20 cellular contexts compared by ENCODE assay signal in the genomic region with DNA sequence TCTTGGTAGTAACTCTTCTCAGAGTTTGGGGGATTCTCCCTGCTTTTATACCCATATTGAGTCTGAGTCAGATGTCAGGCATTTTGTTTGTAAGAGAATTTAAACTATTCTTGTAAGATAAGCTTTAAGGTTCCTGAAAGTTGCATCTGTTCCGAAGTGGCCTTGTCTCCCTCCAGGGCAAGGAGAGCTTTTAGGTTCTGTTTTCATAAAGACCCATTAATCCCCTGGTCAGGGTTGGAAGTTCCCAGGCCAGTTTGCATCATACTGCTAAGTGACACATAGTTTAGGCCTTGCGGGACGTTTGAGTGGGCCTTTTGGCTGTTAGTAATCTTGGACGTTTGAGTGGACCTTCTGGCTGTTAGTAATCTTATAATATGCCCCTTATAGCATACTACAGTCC.
A peak's percentile ranks its signal among the peaks of the same experiment; 100 is the strongest.
DNase-seq lines count a peak whose midpoint lies in the region; ATAC-seq, FAIRE-seq and TF ChIP-seq lines count a peak whose summit lies in the region.
"Had no signal": no experiment of that assay in that cellular context is flagged by ENCODE, and none has a peak within 500 bp of the region (broad histone marks: within the 10 kb centered on the region; RNA-seq: fewer than 3 reads in every experiment).

No MANE protein-coding gene starts in this region.

- WGBS in trophoblast cell (ENCODE audit: extremely low coverage, insufficient coverage, insufficient read length), result no CpG with 5 or more reads among the region's 4 CpGs
- 70 to 81% (median 75%) methylated on average over 4 of the region's 4 CpGs for WGBS in small intestine, 3 donors

- intact Hi-C loops in CD14-positive monocyte (cut with micrococcal nuclease), result no loop called here

- H3K9me3 Mint-ChIP-seq in CD14-positive monocyte, result peaks cover 0 to 8% (median 7%) of the 10 kb centered on the region in 7 donors

- no peak for ATAC-seq in GM21737 (IDR thresholded peaks at IDR 0.05; ENCODE audit: unreplicated experiment)
- ATAC-seq: CD8-positive, alpha-beta T cell had no signal

- no peaks in the 10 kb centered on the region for H3K36me3 Mint-ChIP-seq in CD14-positive monocyte
- H3K36me3 Mint-ChIP-seq: CD8-positive, alpha-beta T cell had no signal

- peak overlapping the region; percentile 44 for H3K27ac ChIP-seq in trophoblast cell (ENCODE audit: low read depth, low read length)
- H3K27ac ChIP-seq in small intestine (ENCODE audit: low read depth in 1 of 2, low read length in 1 of 2), result no peak overlapping the region
- H3K27ac ChIP-seq: BLaER1 treated with 17β-estradiol and CSF1 and Interleukin-3, amounts not matched to agents 10 nM and 100 nM had no signal

- H3K27me3 ChIP-seq in trophoblast cell (ENCODE audit: insufficient read depth, low read length) (no peaks in the 10 kb centered on the region), H7 (ENCODE audit: control insufficient read depth, insufficient read depth, low read length) (no peaks in the 10 kb centered on the region), small intestine (ENCODE audit: control insufficient read depth in 2 of 2, insufficient read depth in 2 of 2, low read length in 2 of 2) (no peaks in the 10 kb centered on the region)
- H3K27me3 ChIP-seq: BLaER1 treated with 17β-estradiol and CSF1 and Interleukin-3, amounts not matched to agents 10 nM and 100 nM; MG63 had no signal

- no peak overlapping the region for H3K14ac ChIP-seq in trophoblast cell (ENCODE audit: low read length)

- H3K4ac ChIP-seq in trophoblast cell (ENCODE audit: low read depth, low read length), result no peak overlapping the region

- H2AFZ ChIP-seq in trophoblast cell (ENCODE audit: insufficient read depth, low read length, poor library complexity), result no peak overlapping the region

- no peaks in the 10 kb centered on the region for H3K79me2 ChIP-seq in trophoblast cell (ENCODE audit: control insufficient read depth, insufficient read depth, low read length, poor library complexity)

- H3K18ac ChIP-seq in trophoblast cell (ENCODE audit: low read length), result no peak overlapping the region

- H3K9me3 ChIP-seq in trophoblast cell (ENCODE audit: insufficient read depth, low read depth, low read length) (no peaks in the 10 kb centered on the region), small intestine (ENCODE audit: control insufficient read depth, low read depth) (no peaks in the 10 kb centered on the region)
- H3K9me3 ChIP-seq: MG63 had no signal

- H4K12ac ChIP-seq in trophoblast cell (ENCODE audit: low read depth, low read length), result no peak overlapping the region

- peak; percentile 85 for DNase-seq in M059J (ENCODE audit: low read depth)
- peak; percentile 47 for DNase-seq in amniotic epithelial cell (ENCODE audit: low read depth)
- DNase-seq in islet precursor cell, result peak; percentile 92
- DNase-seq in trophoblast cell, result peak; percentile 24 to 45
- no peak for DNase-seq in CD14-positive monocyte (ENCODE audit: low spot score)
- no peak for DNase-seq in H7
- no peak for DNase-seq in small intestine
- DNase-seq: CD8-positive, alpha-beta T cell; GDM1; Kasumi-1; MG63; NCI-H1417 treated with DMSO at 0.1 percent for 48 hours; NCI-H187; NCI-H510A treated with DMSO at 0.1 percent for 48 hours; NCI-H748 treated with DMSO at 0.1 percent for 48 hours; SIG-M5 had no signal

- H3K27ac Mint-ChIP-seq in CD14-positive monocyte, result no peak overlapping the region
- H3K27ac Mint-ChIP-seq: CD8-positive, alpha-beta T cell had no signal

- H3K4me3 ChIP-seq in trophoblast cell (ENCODE audit: low read depth, low read length) (no peak overlapping the region), H7 (ENCODE audit: insufficient read depth, low read depth, low read length) (no peak overlapping the region), small intestine (ENCODE audit: low read depth in 1 of 2, low read length in 2 of 2) (no peak overlapping the region)
- H3K4me3 ChIP-seq: BLaER1 treated with 17β-estradiol and CSF1 and Interleukin-3, amounts not matched to agents 10 nM and 100 nM; MG63 had no signal

- no peak overlapping the region for H3K9ac ChIP-seq in trophoblast cell (ENCODE audit: low read length)
- H3K9ac ChIP-seq: BLaER1 treated with 17β-estradiol and CSF1 and Interleukin-3, amounts not matched to agents 10 nM and 100 nM had no signal

- peaks cover 0 to 2% (median 0%) of the 10 kb centered on the region in 3 donors for H3K27me3 Mint-ChIP-seq in CD14-positive monocyte (ENCODE audit: low read depth in 3 of 3)

- FAIRE-seq in small intestine (lab: Jason Lieb, UNC), result no peak
- FAIRE-seq: GM18507, H1 had no signal

- no peak overlapping the region for H3K23ac ChIP-seq in trophoblast cell (ENCODE audit: low read length)

- H3K4me1 Mint-ChIP-seq in CD14-positive monocyte, result no peaks in the 10 kb centered on the region

- H3K36me3 ChIP-seq in trophoblast cell (ENCODE audit: control insufficient read depth in 1 of 2, insufficient read depth in 2 of 2, low read length in 2 of 2) (no peaks in the 10 kb centered on the region), H7 (replicated peaks; ENCODE audit: control insufficient read depth, insufficient read depth, low read length) (no peaks in the 10 kb centered on the region), small intestine (ENCODE audit: control insufficient read depth in 2 of 2, insufficient read depth in 2 of 2, low read length in 2 of 2) (no peaks in the 10 kb centered on the region)
- H3K36me3 ChIP-seq: BLaER1 treated with 17β-estradiol and CSF1 and Interleukin-3, amounts not matched to agents 10 nM and 100 nM; MG63 had no signal

- no peaks in the 10 kb centered on the region for H3K4me1 ChIP-seq in trophoblast cell (ENCODE audit: control insufficient read depth in 1 of 2, insufficient read depth in 2 of 2, low read length in 2 of 2)
- no peaks in the 10 kb centered on the region for H3K4me1 ChIP-seq in small intestine (ENCODE audit: control insufficient read depth in 2 of 2, insufficient read depth in 1 of 2, low read depth in 1 of 2, low read length in 1 of 2)

- H4K91ac ChIP-seq in trophoblast cell (ENCODE audit: low read depth, low read length), result no peak overlapping the region

- H2BK12ac ChIP-seq in trophoblast cell (ENCODE audit: low read length), result no peak overlapping the region

- no peak overlapping the region for H2BK5ac ChIP-seq in trophoblast cell (ENCODE audit: low read depth, low read length, poor library complexity)

- H4K8ac ChIP-seq in trophoblast cell (ENCODE audit: low read depth, low read length), result no peak overlapping the region

- H2AK5ac ChIP-seq in trophoblast cell (ENCODE audit: low read length), result no peak overlapping the region

- no peak for TF ChIP-seq CTCF in CD14-positive monocyte (IDR thresholded peaks at IDR 0.05)

- peaks cover 1% of the 10 kb centered on the region for H3K79me1 ChIP-seq in trophoblast cell (ENCODE audit: low read length)

- H3K4me2 ChIP-seq in trophoblast cell (ENCODE audit: low read length), result no peak overlapping the region
- H3K4me2 ChIP-seq: BLaER1 treated with 17β-estradiol and CSF1 and Interleukin-3, amounts not matched to agents 10 nM and 100 nM had no signal

- H3K4me3 Mint-ChIP-seq in CD14-positive monocyte, result no peak overlapping the region
- H3K4me3 Mint-ChIP-seq: CD8-positive, alpha-beta T cell had no signal

- no peak overlapping the region for H2BK120ac ChIP-seq in trophoblast cell (ENCODE audit: insufficient read depth, low read length, poor library complexity)

Comparison
In these comparisons a context has a peak if more than half of its experiments do, and no peak if none do; other contexts are left out.
1. DNase-seq: peak in M059J (single experiment), amniotic epithelial cell (single experiment), islet precursor cell (single experiment) and trophoblast cell (2 of 2); none in CD14-positive monocyte (single experiment), H7 (single experiment) and small intestine (single experiment).